ENCODE assay signal across 1 cellular context in the genomic region with DNA sequence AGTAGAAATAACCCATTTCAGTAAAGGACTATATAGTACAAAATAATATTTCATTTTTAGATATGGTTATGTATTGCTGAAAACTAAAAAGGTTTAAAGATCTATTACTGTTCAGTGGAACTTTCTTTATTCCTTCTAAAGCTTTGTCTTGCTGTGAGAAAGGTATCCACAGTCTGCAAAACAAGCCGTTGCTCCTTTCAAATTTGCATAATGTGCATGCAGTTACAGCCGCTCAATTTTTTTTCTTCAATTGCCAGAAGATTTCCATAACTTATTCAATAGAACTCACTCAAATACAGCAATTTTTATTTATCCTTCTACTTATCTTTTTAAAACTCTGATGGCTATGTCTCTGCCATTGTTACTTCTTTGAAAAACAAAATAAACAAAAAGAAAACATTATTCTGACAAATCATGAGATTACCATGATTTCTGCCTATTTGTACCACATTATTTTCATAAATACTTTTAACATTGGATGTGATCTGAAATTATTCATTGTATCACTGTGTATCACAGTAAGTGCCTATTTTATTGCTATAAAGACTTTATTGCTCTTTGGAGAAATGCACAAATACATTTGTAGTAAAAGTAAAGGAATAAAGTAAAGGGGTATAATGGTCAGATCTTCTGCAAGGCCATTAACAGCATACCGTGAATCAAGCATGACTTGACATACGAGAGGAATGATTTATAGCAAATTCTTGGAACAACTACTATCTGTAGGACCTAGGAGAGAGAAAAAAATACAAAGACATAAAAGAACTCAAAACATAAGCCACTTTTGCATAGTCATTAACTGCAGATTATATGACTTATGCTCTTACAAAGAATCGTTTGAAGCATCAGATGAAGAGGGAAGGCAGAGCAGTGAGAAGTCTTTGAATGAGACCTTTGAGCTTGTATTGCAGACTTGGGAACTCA.
TF ChIP-seq lines count a peak whose summit lies in the region.

No MANE protein-coding gene starts in this region.

TF ChIP-seq in K562, 482 proteins besides CTCF, POLR2A, EP300 and RAD21 (continued from another document):
- TF ChIP-seq, protein P1, sequence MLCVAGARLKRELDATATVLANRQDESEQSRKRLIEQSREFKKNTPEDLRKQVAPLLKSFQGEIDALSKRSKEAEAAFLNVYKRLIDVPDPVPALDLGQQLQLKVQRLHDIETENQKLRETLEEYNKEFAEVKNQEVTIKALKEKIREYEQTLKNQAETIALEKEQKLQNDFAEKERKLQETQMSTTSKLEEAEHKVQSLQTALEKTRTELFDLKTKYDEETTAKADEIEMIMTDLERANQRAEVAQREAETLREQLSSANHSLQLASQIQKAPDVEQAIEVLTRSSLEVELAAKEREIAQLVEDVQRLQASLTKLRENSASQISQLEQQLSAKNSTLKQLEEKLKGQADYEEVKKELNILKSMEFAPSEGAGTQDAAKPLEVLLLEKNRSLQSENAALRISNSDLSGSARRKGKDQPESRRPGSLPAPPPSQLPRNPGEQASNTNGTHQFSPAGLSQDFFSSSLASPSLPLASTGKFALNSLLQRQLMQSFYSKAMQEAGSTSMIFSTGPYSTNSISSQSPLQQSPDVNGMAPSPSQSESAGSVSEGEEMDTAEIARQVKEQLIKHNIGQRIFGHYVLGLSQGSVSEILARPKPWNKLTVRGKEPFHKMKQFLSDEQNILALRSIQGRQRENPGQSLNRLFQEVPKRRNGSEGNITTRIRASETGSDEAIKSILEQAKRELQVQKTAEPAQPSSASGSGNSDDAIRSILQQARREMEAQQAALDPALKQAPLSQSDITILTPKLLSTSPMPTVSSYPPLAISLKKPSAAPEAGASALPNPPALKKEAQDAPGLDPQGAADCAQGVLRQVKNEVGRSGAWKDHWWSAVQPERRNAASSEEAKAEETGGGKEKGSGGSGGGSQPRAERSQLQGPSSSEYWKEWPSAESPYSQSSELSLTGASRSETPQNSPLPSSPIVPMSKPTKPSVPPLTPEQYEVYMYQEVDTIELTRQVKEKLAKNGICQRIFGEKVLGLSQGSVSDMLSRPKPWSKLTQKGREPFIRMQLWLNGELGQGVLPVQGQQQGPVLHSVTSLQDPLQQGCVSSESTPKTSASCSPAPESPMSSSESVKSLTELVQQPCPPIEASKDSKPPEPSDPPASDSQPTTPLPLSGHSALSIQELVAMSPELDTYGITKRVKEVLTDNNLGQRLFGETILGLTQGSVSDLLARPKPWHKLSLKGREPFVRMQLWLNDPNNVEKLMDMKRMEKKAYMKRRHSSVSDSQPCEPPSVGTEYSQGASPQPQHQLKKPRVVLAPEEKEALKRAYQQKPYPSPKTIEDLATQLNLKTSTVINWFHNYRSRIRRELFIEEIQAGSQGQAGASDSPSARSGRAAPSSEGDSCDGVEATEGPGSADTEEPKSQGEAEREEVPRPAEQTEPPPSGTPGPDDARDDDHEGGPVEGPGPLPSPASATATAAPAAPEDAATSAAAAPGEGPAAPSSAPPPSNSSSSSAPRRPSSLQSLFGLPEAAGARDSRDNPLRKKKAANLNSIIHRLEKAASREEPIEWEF (CRISPR knock-in tag; IDR thresholded peaks at IDR 0.05) = no peak
- TF ChIP-seq YBX1 (IDR thresholded peaks at IDR 0.05) (no peak), ZNF561 (CRISPR knock-in tag; conservative IDR thresholded peaks at IDR 0.05) (no peak), ELF1 (tag; IDR thresholded peaks at IDR 0.05) (no peak), ESRRA (IDR thresholded peaks at IDR 0.05; ENCODE audit: borderline replicate concordance, low read depth) (no peak), ZNF511 (CRISPR knock-in tag; IDR thresholded peaks at IDR 0.05) (no peak), EZH2 (IDR thresholded peaks at IDR 0.05; ENCODE audit: borderline replicate concordance, low read depth, low read length) (no peak), NFE2L1 (tag; IDR thresholded peaks at IDR 0.05; ENCODE audit: borderline replicate concordance, low read depth) (no peak), HSF4 (CRISPR knock-in tag; IDR thresholded peaks at IDR 0.05; ENCODE audit: borderline replicate concordance) (no peak), ZBTB34 (CRISPR knock-in tag; IDR thresholded peaks at IDR 0.05) (no peak), POLR3A (IDR thresholded peaks at IDR 0.05; ENCODE audit: borderline replicate concordance, extremely low read depth, insufficient read depth, insufficient read length) (no peak), ZNF76 (CRISPR knock-in tag; IDR thresholded peaks at IDR 0.05; ENCODE audit: borderline replicate concordance) (no peak), DLX4 (CRISPR knock-in tag; IDR thresholded peaks at IDR 0.05) (no peak), XRCC5 (IDR thresholded peaks at IDR 0.05; ENCODE audit: low read depth, low read length) (no peak), ZNF143 (CRISPR knock-in tag; IDR thresholded peaks at IDR 0.05) (no peak), ZBTB9 (CRISPR knock-in tag; IDR thresholded peaks at IDR 0.05) (no peak), TSHZ1 (CRISPR knock-in tag; IDR thresholded peaks at IDR 0.05) (no peak)
- TF ChIP-seq, protein P2, sequence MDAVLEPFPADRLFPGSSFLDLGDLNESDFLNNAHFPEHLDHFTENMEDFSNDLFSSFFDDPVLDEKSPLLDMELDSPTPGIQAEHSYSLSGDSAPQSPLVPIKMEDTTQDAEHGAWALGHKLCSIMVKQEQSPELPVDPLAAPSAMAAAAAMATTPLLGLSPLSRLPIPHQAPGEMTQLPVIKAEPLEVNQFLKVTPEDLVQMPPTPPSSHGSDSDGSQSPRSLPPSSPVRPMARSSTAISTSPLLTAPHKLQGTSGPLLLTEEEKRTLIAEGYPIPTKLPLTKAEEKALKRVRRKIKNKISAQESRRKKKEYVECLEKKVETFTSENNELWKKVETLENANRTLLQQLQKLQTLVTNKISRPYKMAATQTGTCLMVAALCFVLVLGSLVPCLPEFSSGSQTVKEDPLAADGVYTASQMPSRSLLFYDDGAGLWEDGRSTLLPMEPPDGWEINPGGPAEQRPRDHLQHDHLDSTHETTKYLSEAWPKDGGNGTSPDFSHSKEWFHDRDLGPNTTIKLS (IDR thresholded peaks at IDR 0.05; ENCODE audit: borderline replicate concordance, low read depth) = no peak
